Comparison of ENCODE assay signal across 8 cellular contexts in the genomic region with DNA sequence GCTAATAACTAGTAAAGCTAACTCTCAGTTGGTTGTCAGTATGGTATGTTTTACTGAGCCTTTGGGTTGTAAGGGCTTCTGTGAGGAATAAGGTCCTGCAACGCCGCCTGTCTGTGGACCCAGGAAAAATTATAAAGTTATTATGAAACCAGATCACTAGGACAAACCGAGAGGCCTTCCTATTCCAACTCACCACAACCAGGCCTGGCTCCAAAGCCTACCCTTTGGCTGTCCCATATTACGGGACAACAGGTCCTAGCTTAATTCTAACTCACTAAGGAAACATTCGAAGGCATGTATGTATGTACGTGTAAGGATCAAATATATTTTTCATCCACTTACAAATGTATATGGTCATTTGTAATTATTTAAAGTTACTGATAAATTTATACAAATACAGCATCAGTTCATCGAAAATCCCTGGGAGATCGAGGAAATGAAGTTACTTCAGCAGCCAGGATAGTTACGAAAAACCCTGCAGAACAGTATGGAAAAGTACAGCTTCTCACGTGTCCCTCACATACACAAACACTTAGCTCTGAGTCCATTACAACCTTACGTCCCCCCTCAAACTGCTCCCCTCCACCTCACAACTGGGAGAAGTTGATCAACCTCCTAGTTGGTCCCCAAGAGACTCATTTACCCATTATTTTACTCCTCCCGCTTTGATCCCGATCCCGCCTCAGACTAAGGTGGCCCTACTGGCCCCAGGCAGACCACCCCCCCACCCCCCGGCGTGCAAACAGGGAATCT. TPM values are rescaled to one million over a fixed set of nuclear protein-coding genes. Genes with fewer than 3 reads are reported as not detected.
DNase-seq lines count a peak whose midpoint lies in the region; ATAC-seq, FAIRE-seq and TF ChIP-seq lines count a peak whose summit lies in the region.

No MANE protein-coding gene starts in this region.

- peaks cover 2% of the 10 kb centered on the region for H3K36me3 Mint-ChIP-seq in astrocyte (ENCODE audit: low read depth, unreplicated experiment)

- TF ChIP-seq CTCF in astrocyte (IDR thresholded peaks at IDR 0.05; ENCODE audit: insufficient read depth, low read depth, low read length) (peak; percentile 81), hepatocyte (IDR thresholded peaks at IDR 0.05; ENCODE audit: poor library complexity) (peak; percentile 79)

- no peaks in the 10 kb centered on the region for H3K9me3 ChIP-seq in astrocyte (ENCODE audit: insufficient read depth, low read depth, low read length)
- no peaks in the 10 kb centered on the region for H3K9me3 ChIP-seq in hepatocyte (ENCODE audit: low read depth)

- H3K27ac Mint-ChIP-seq in astrocyte (ENCODE audit: unreplicated experiment), result peak overlapping the region; percentile 98

- WGBS in hepatocyte (ENCODE audit: low lambda C conversion rate, missing lambda C conversion rate), result 2% methylated on average over 14 of the region's 16 CpGs

- DNase-seq in DMS153 (lab: John Stamatoyannopoulos, UW) (peak; percentile 79), HEK293T (ENCODE audit: extremely low spot score) (peak; percentile 56), NCI-H1436 treated with DMSO at 0.1 percent for 48 hours (lab: John Stamatoyannopoulos, UW) (peak; percentile 64), T-helper 1 cell (peak in 4 of 5 donors; percentile 48 to 72 (median 54)), astrocyte (ENCODE audit: low read depth) (peak; percentile 68), hepatocyte (ENCODE audit: low spot score) (peak; percentile 89), renal cortical epithelial cell (ENCODE audit: low read depth) (peak; percentile 84)

- H3K27ac ChIP-seq in astrocyte (ENCODE audit: low read depth, low read length) (peak overlapping the region; percentile 95), hepatocyte (peak overlapping the region; percentile 97)

- H4K20me1 ChIP-seq in astrocyte (ENCODE audit: insufficient read depth, low read length), result peaks cover 56% of the 10 kb centered on the region
- peaks cover 47% of the 10 kb centered on the region for H4K20me1 ChIP-seq in hepatocyte (ENCODE audit: insufficient read depth, poor library complexity, severe bottlenecking)

- peak overlapping the region; percentile 86 for H3K9ac ChIP-seq in astrocyte (ENCODE audit: low read length)

- H3K27me3 ChIP-seq in astrocyte (ENCODE audit: insufficient read depth, low read length) (no peaks in the 10 kb centered on the region), hepatocyte (no peaks in the 10 kb centered on the region)

- no peak for FAIRE-seq in astrocyte (lab: Jason Lieb, UNC)

- no peaks in the 10 kb centered on the region for H3K27me3 Mint-ChIP-seq in astrocyte (ENCODE audit: low read depth, unreplicated experiment)

- H3K9me2 ChIP-seq in hepatocyte (replicated peaks; ENCODE audit: insufficient read depth), result no peaks in the 10 kb centered on the region

- peak overlapping the region; percentile 96 for H3K4me2 ChIP-seq in astrocyte (ENCODE audit: low read length)
- peak overlapping the region; percentile 79 for H3K4me2 ChIP-seq in hepatocyte

- H3K36me3 ChIP-seq in astrocyte (ENCODE audit: insufficient read depth, low read length) (peaks cover 1% of the 10 kb centered on the region), hepatocyte (replicated peaks; ENCODE audit: insufficient read depth, low read depth) (no peaks in the 10 kb centered on the region)

- POLR2A ChIA-PET in HEK293T (lab: Yijun Ruan, JAX), result interaction anchor here (1.0 to 2.6 kb wide), 6 partner anchors 11 to 188 kb away, joined by 3 to 12 read pairs (median 4); partner anchors contain the start of gene COX18

- CTCF ChIA-PET in HEK293T (lab: Yijun Ruan, JAX), result interaction anchor here (1.0 to 1.5 kb wide), 3 partner anchors 62 to 178 kb away, joined by 3 to 4 read pairs (median 3); no protein-coding TSS in a partner anchor

- peak overlapping the region; percentile 98 for H3K4me3 Mint-ChIP-seq in astrocyte (ENCODE audit: unreplicated experiment)

- H3K4me1 Mint-ChIP-seq in astrocyte (ENCODE audit: low read depth, unreplicated experiment), result peaks cover 29% of the 10 kb centered on the region

- H3K4me3 ChIP-seq in astrocyte (ENCODE audit: insufficient read depth, low read depth, low read length) (peak overlapping the region; percentile 76), hepatocyte (peak overlapping the region; percentile 70)

- peak overlapping the region; percentile 21 for H2AFZ ChIP-seq in astrocyte (ENCODE audit: low read depth, low read length)
- H2AFZ ChIP-seq in hepatocyte, result peak overlapping the region; percentile 74

- H3K79me2 ChIP-seq in astrocyte (ENCODE audit: insufficient read depth, low read length) (peaks cover 89% of the 10 kb centered on the region), hepatocyte (peaks cover 82% of the 10 kb centered on the region)

- no peaks in the 10 kb centered on the region for H3K9me3 Mint-ChIP-seq in astrocyte (ENCODE audit: unreplicated experiment)

- ATAC-seq in HG02981 (IDR thresholded peaks at IDR 0.05; ENCODE audit: unreplicated experiment), result no peak

- H3K4me1 ChIP-seq in astrocyte (ENCODE audit: insufficient read depth, low read length), result peaks cover 21% of the 10 kb centered on the region
- peaks cover 32% of the 10 kb centered on the region for H3K4me1 ChIP-seq in hepatocyte (ENCODE audit: insufficient read depth)

TF ChIP-seq in HEK293T, 16 proteins besides CTCF, POLR2A, EP300 and RAD21:
- no peak for TF ChIP-seq LEF1 (IDR thresholded peaks at IDR 0.05; ENCODE audit: borderline replicate concordance)

RNA-seq across cellular contexts. Expression of gene ANKRD17, which starts 1.2 kb away (rescaled TPM):
- total RNA-seq in astrocyte (86.7 and 91.9 TPM in 2 replicates), hepatocyte (55.1 and 55.8 TPM in 2 replicates), renal cortical epithelial cell (39.1 and 108 TPM in 2 replicates)
- 31.8 and 38.6 TPM in 2 replicates for polyA plus RNA-seq in hepatocyte
